1 cellular context compared by ENCODE assay signal in genomic region chr6:121242386-121242785, GRCh38.
TF ChIP-seq lines count a peak whose summit lies in the region.

No MANE protein-coding gene starts in this region.

TF ChIP-seq in HepG2, 621 proteins besides CTCF, POLR2A, EP300 and RAD21 (continued from another document):
- TF ChIP-seq MED8 (CRISPR knock-in tag; IDR thresholded peaks at IDR 0.05; ENCODE audit: insufficient replicate concordance) (no peak), SP1 (IDR thresholded peaks at IDR 0.05) (no peak), SP1 (CRISPR knock-in tag; IDR thresholded peaks at IDR 0.05) (no peak), ZNF337 (CRISPR knock-in tag; IDR thresholded peaks at IDR 0.05; ENCODE audit: borderline replicate concordance, low read depth) (no peak)
TF ChIP-seq in HepG2: peak in this region for 2.
